ENCODE assay signal across 23 cellular contexts in genomic region chr5:181037365-181037861, GRCh38. TPM values are rescaled to one million over a fixed set of nuclear protein-coding genes. Genes with fewer than 3 reads are reported as not detected.
DNase-seq lines count a peak whose midpoint lies in the region; ATAC-seq and TF ChIP-seq lines count a peak whose summit lies in the region.
"Had no signal": no experiment of that assay in that cellular context is flagged by ENCODE, and none has a peak within 500 bp of the region (broad histone marks: within the 10 kb centered on the region; RNA-seq: fewer than 3 reads in every experiment).

No MANE protein-coding gene starts in this region.

- H3K4me3 ChIP-seq in upper lobe of left lung: peak overlapping the region in 1 of 4 donors; percentile 6
- H3K4me3 ChIP-seq: A549, SJCRH30, smooth muscle cell had no signal

- no peaks in the 10 kb centered on the region for H3K27me3 ChIP-seq in upper lobe of left lung
- H3K27me3 ChIP-seq: brain microvascular endothelial cell had no signal

- peaks cover 40% of the 10 kb centered on the region for H3K27me3 Mint-ChIP-seq in activated T-helper 17 cell treated with anti-CD3 and anti-CD28 coated beads, Interleukin-2, amount 50 U/mL, for 72 hours

- H3K36me3 ChIP-seq in upper lobe of left lung: no peaks in the 10 kb centered on the region
- H3K36me3 ChIP-seq: brain microvascular endothelial cell, SJCRH30 had no signal

- no peaks in the 10 kb centered on the region for H3K4me1 ChIP-seq in upper lobe of left lung
- H3K4me1 ChIP-seq: A549, SJCRH30 had no signal

- H3K4me3 Mint-ChIP-seq in activated T-helper 17 cell treated with anti-CD3 and anti-CD28 coated beads, Interleukin-2, amount 50 U/mL, for 72 hours: no peak overlapping the region

- DNase-seq in Right ventricle myocardium superior: no peak
- no peak for DNase-seq in cardiac septum (ENCODE audit: low spot score)
- DNase-seq in left colon: no peak
- DNase-seq in upper lobe of left lung: no peak
- no peak for DNase-seq in NCI-H345 (lab: John Stamatoyannopoulos, UW)
- DNase-seq in NCI-H345 treated with DMSO at 0.1 percent for 48 hours (lab: John Stamatoyannopoulos, UW; ENCODE audit: unreplicated experiment): no peak
- DNase-seq in NCI-H69 (lab: John Stamatoyannopoulos, UW): no peak
- DNase-seq: activated CD4-positive, alpha-beta T cell treated with anti-CD3 and anti-CD28 coated beads for 4 hours; brain microvascular endothelial cell; dermis blood vessel endothelial cell; DMS79; glutamatergic neuron; NCI-H146; SJCRH30; T-helper 9 cell had no signal

- TF ChIP-seq EP300 in upper lobe of left lung (IDR thresholded peaks at IDR 0.05): no peak

- TF ChIP-seq CTCF in upper lobe of left lung (IDR thresholded peaks at IDR 0.05): no peak

- TF ChIP-seq POLR2A in upper lobe of left lung (IDR thresholded peaks at IDR 0.05): peak in 2 of 4 donors; percentile 20 to 68

- H3K27ac ChIP-seq in upper lobe of left lung: peak overlapping the region in 3 of 4 donors; percentile 6 to 54 (median 50)
- H3K27ac ChIP-seq: A549, brain microvascular endothelial cell, SJCRH30 had no signal

- intact Hi-C loops in Right ventricle myocardium superior (cut with DNase I) (loop anchor here (10.0 kb wide), 1 partner anchor 163 kb away; no protein-coding TSS in a partner anchor), cardiac septum (cut with DNase I) (no loop called here), left colon (cut with DNase I, micrococcal nuclease) (no loop called here)

- H3K27ac Mint-ChIP-seq in activated T-helper 17 cell treated with anti-CD3 and anti-CD28 coated beads, Interleukin-2, amount 50 U/mL, for 72 hours: no peak overlapping the region
- H3K27ac Mint-ChIP-seq: activated naive CD4-positive, alpha-beta T cell treated with anti-CD3 and anti-CD28 coated beads, Interleukin-2, amount 50 U/mL, for 72 hours had no signal

- 82 to 100% methylated on average over 1 to 4 of the region's 4 CpGs for WGBS in upper lobe of left lung, 2 donors

- H3K36me3 Mint-ChIP-seq in activated T-helper 17 cell treated with anti-CD3 and anti-CD28 coated beads, Interleukin-2, amount 50 U/mL, for 72 hours (ENCODE audit: low read depth): no peaks in the 10 kb centered on the region
- H3K36me3 Mint-ChIP-seq: activated naive CD4-positive, alpha-beta T cell treated with anti-CD3 and anti-CD28 coated beads, Interleukin-2, amount 50 U/mL, for 72 hours had no signal

- no peaks in the 10 kb centered on the region for H3K9me3 Mint-ChIP-seq in activated T-helper 17 cell treated with anti-CD3 and anti-CD28 coated beads, Interleukin-2, amount 50 U/mL, for 72 hours
- H3K9me3 Mint-ChIP-seq: activated naive CD4-positive, alpha-beta T cell treated with anti-CD3 and anti-CD28 coated beads, Interleukin-2, amount 50 U/mL, for 72 hours had no signal

- ATAC-seq in Right ventricle myocardium superior (ENCODE audit: poor library complexity) (peak; percentile 31), left colon (peak; percentile 54), upper lobe of left lung (ENCODE audit: low FRiP score in 2 of 2) (peak; percentile 9 to 45)
- ATAC-seq in activated T-helper 17 cell treated with anti-CD3 and anti-CD28 coated beads, Interleukin-2, amount 50 U/mL, for 72 hours (replicated peaks): peak; percentile 19
- ATAC-seq: esophagus mucosa had no signal

- H3K4me1 Mint-ChIP-seq in activated T-helper 17 cell treated with anti-CD3 and anti-CD28 coated beads, Interleukin-2, amount 50 U/mL, for 72 hours: no peaks in the 10 kb centered on the region

- no peaks in the 10 kb centered on the region for H3K9me3 ChIP-seq in upper lobe of left lung
- H3K9me3 ChIP-seq: A549, SJCRH30 had no signal

RNA-seq across cellular contexts. Expression of gene BTNL9, which starts 2.7 kb away (rescaled TPM):
- 38.9 TPM for total RNA-seq in Right ventricle myocardium superior
- total RNA-seq in cardiac septum: 25.2 TPM
- under 1 TPM in 1 of 2 donors, not detected in 1; 0.16 TPM for total RNA-seq in activated T-helper 17 cell treated with anti-CD3 and anti-CD28 coated beads, Interleukin-2, amount 50 U/mL, for 72 hours
- 1 to 10 TPM; 4.1 to 4.9 TPM for total RNA-seq in left colon
- total RNA-seq in upper lobe of left lung: 100 to 1,000 TPM in 4 of 6 donors, 10 to 100 TPM in 2; 71.8 to 634 (median 147) TPM
- total RNA-seq: kidney epithelial cell, SJCRH30, smooth muscle cell had no signal

RNA-seq across cellular contexts. Expression of gene BTNL3, which starts 48.8 kb away (rescaled TPM):
- total RNA-seq in Right ventricle myocardium superior (not detected), cardiac septum (not detected), left colon (100 to 1,000 TPM in 1 of 2 donors, 10 to 100 TPM in 1; 20.5 to 130 TPM), upper lobe of left lung (under 1 TPM in 3 of 6 donors, not detected in 3; 0.57 to 0.79 (median 0.61) TPM)
- not detected for total RNA-seq in activated T-helper 17 cell treated with anti-CD3 and anti-CD28 coated beads, Interleukin-2, amount 50 U/mL, for 72 hours
- total RNA-seq: activated naive CD4-positive, alpha-beta T cell treated with anti-CD3 and anti-CD28 coated beads, Interleukin-2, amount 50 U/mL, for 72 hours; dermis blood vessel endothelial cell; esophagus mucosa; kidney epithelial cell; NCI-H460; SJCRH30; smooth muscle cell; ureter had no signal

Comparison
In these comparisons a context has a peak if more than half of its experiments do, and no peak if none do; other contexts are left out.
1. RNA of gene BTNL9, which starts 2.7 kb away (total RNA-seq): 71.8 to 634 TPM in upper lobe of left lung, 38.9 TPM in Right ventricle myocardium superior (single experiment), 25.2 TPM in cardiac septum (single experiment) and 4.1 to 4.9 TPM in left colon; 0.16 TPM in activated T-helper 17 cell treated with anti-CD3 and anti-CD28 coated beads, Interleukin-2, amount 50 U/mL, for 72 hours; every median in the first group is over 4 times any median in the second.
2. RNA of gene BTNL3, which starts 48.8 kb away (total RNA-seq): 20.5 to 130 TPM in left colon; 0.57 to 0.79 TPM in upper lobe of left lung, not detected in cardiac septum (single experiment), not detected in Right ventricle myocardium superior (single experiment) and not detected in activated T-helper 17 cell treated with anti-CD3 and anti-CD28 coated beads, Interleukin-2, amount 50 U/mL, for 72 hours; every median in the first group is over 10 times any median in the second.
3. Peak in every context shown above with its lines, with median percentiles within 50 percentile points of each other: ATAC-seq.